ENCODE assay signal across 19 cellular contexts in genomic region chr13:48110132-48110868, GRCh38. TPM values are rescaled to one million over a fixed set of nuclear protein-coding genes. Genes with fewer than 3 reads are reported as not detected.
A peak's percentile ranks its signal among the peaks of the same experiment; 100 is the strongest.
DNase-seq lines count a peak whose midpoint lies in the region; ATAC-seq and TF ChIP-seq lines count a peak whose summit lies in the region.
"Had no signal": no experiment of that assay in that cellular context is flagged by ENCODE, and none has a peak within 500 bp of the region (broad histone marks: within the 10 kb centered on the region; RNA-seq: fewer than 3 reads in every experiment).

No MANE protein-coding gene starts in this region.

- H3K4me1 ChIP-seq in esophagus muscularis mucosa, result peaks cover 11 to 27% (median 19%) of the 10 kb centered on the region in 4 donors
- H3K4me1 ChIP-seq in lower lobe of right lung, result peaks cover 23% of the 10 kb centered on the region
- no peaks in the 10 kb centered on the region for H3K4me1 ChIP-seq in suprapubic skin
- H3K4me1 ChIP-seq: BLaER1 treated with 17β-estradiol and CSF1 and Interleukin-3, amounts not matched to agents 10 nM and 100 nM had no signal

- TF ChIP-seq EP300 in esophagus muscularis mucosa (IDR thresholded peaks at IDR 0.05), result no peak
- no peak for TF ChIP-seq EP300 in suprapubic skin (IDR thresholded peaks at IDR 0.05)

- DNase-seq in OCI-M1 (lab: John Stamatoyannopoulos, UW) (peak; percentile 32), esophagus muscularis mucosa (ENCODE audit: extremely low spot score) (no peak), lower lobe of right lung (no peak), suprapubic skin (ENCODE audit: low spot score in 2 of 2) (no peak), retina (no peak)
- no peak for DNase-seq in activated CD8-positive, alpha-beta memory T cell treated with anti-CD3 and anti-CD28 coated beads, Interleukin-2, amount 50 U/mL, for 4 hours
- DNase-seq: activated CD4-positive, alpha-beta memory T cell treated with anti-CD3 and anti-CD28 coated beads, Interleukin-2, amount 10 ng/mL, durations not matched to agents 7 days and 5 days; activated effector memory CD4-positive, alpha-beta T cell treated with anti-CD3 and anti-CD28 coated beads, Interleukin-2, amount 50 U/mL, for 16 hours; NCI-H187; RPMI8226; stimulated activated CD4-positive, alpha-beta T cell treated with anti-CD3 and anti-CD28 coated beads, Interleukin-4, amount 100 ng/mL, for 1 hour; T1000 had no signal

- WGBS in esophagus muscularis mucosa, result 55% methylated on average over 3 of the region's 3 CpGs
- 52% methylated on average over 3 of the region's 3 CpGs for WGBS in suprapubic skin

- H3K9me3 ChIP-seq in esophagus muscularis mucosa (no peaks in the 10 kb centered on the region), lower lobe of right lung (no peaks in the 10 kb centered on the region), suprapubic skin (no peaks in the 10 kb centered on the region)

- intact Hi-C loops in esophagus muscularis mucosa (cut with DNase I), result no loop called here
- intact Hi-C loops in lower lobe of right lung (cut with DNase I), result no loop called here

- H3K4me3 ChIP-seq in esophagus muscularis mucosa (no peak overlapping the region), lower lobe of right lung (no peak overlapping the region), suprapubic skin (no peak overlapping the region)
- H3K4me3 ChIP-seq: BLaER1 treated with 17β-estradiol and CSF1 and Interleukin-3, amounts not matched to agents 10 nM and 100 nM; cardiac muscle cell had no signal

- TF ChIP-seq POLR2A in esophagus muscularis mucosa (IDR thresholded peaks at IDR 0.05; ENCODE audit: low read depth) (no peak), suprapubic skin (IDR thresholded peaks at IDR 0.05) (no peak)

- TF ChIP-seq CTCF in esophagus muscularis mucosa (IDR thresholded peaks at IDR 0.05) (no peak), lower lobe of right lung (IDR thresholded peaks at IDR 0.05) (no peak), suprapubic skin (IDR thresholded peaks at IDR 0.05) (no peak)

- H3K27ac ChIP-seq in esophagus muscularis mucosa (replicated peaks in 1 of 4) (peak overlapping the region; percentile 38 to 64 (median 52)), lower lobe of right lung (peak overlapping the region; percentile 64), suprapubic skin (peak overlapping the region; percentile 16)
- H3K27ac ChIP-seq: BLaER1 treated with 17β-estradiol and CSF1 and Interleukin-3, amounts not matched to agents 10 nM and 100 nM; cardiac muscle cell; epithelial cell of prostate; KMS-11 had no signal

- H3K36me3 ChIP-seq in esophagus muscularis mucosa (no peaks in the 10 kb centered on the region), lower lobe of right lung (no peaks in the 10 kb centered on the region), suprapubic skin (no peaks in the 10 kb centered on the region)
- H3K36me3 ChIP-seq: BLaER1 treated with 17β-estradiol and CSF1 and Interleukin-3, amounts not matched to agents 10 nM and 100 nM; cardiac muscle cell had no signal

- H3K27me3 ChIP-seq in esophagus muscularis mucosa, result no peaks in the 10 kb centered on the region
- H3K27me3 ChIP-seq in lower lobe of right lung (ENCODE audit: low read depth), result no peaks in the 10 kb centered on the region
- no peaks in the 10 kb centered on the region for H3K27me3 ChIP-seq in suprapubic skin
- H3K27me3 ChIP-seq: BLaER1 treated with 17β-estradiol and CSF1 and Interleukin-3, amounts not matched to agents 10 nM and 100 nM; cardiac muscle cell had no signal

- ATAC-seq in lower lobe of right lung (no peak), GM18498 (IDR thresholded peaks at IDR 0.05; ENCODE audit: unreplicated experiment) (no peak), GM21390 (IDR thresholded peaks at IDR 0.05; ENCODE audit: unreplicated experiment) (no peak)
- ATAC-seq: stimulated activated memory B cell treated with anti-CD40 and anti-IgM and Interleukin-4, amounts not matched to agents 10 μg/mL and 1 μg/mL and 100 μg/mL, for 72 hours had no signal

RNA-seq across cellular contexts. Expression of gene MED4, which starts 15.4 kb away (rescaled TPM):
- total RNA-seq in esophagus muscularis mucosa, result 10 to 100 TPM; 32.0 to 42.1 (median 37.1) TPM
- total RNA-seq in lower lobe of right lung, result 41.4 TPM
- total RNA-seq in suprapubic skin, result 10 to 100 TPM; 34.7 to 46.3 (median 40.6) TPM
